In genomic region chr3:100039075-100039474, GRCh38 we compare ENCODE assay signal across 19 cellular contexts.
DNase-seq lines count a peak whose midpoint lies in the region; FAIRE-seq and TF ChIP-seq lines count a peak whose summit lies in the region.
"Had no signal": no experiment of that assay in that cellular context is flagged by ENCODE, and none has a peak within 500 bp of the region (broad histone marks: within the 10 kb centered on the region; RNA-seq: fewer than 3 reads in every experiment).

No MANE protein-coding gene starts in this region.

- H3K27me3 ChIP-seq in rectal smooth muscle tissue (ENCODE audit: control insufficient read depth, insufficient read depth, low read length) (no peaks in the 10 kb centered on the region), uterus (no peaks in the 10 kb centered on the region), hepatocyte (no peaks in the 10 kb centered on the region)
- H3K27me3 ChIP-seq: BE2C had no signal

- H3K9me3 Mint-ChIP-seq in Calu3 (ENCODE audit: low read depth, unreplicated experiment), result no peaks in the 10 kb centered on the region
- H3K9me3 Mint-ChIP-seq: CD4-positive, alpha-beta T cell; IgD-negative memory B cell had no signal

- peaks cover 55% of the 10 kb centered on the region for H3K4me1 Mint-ChIP-seq in Calu3 (ENCODE audit: low read depth, unreplicated experiment)

- intact Hi-C loops in kidney (cut with DNase I) (no loop called here), uterus (cut with DNase I; ENCODE audit: low total_unique reads) (no loop called here), Calu3 (cut with micrococcal nuclease; ENCODE audit: unreplicated experiment) (no loop called here)

- H3K79me2 ChIP-seq in hepatocyte, result no peaks in the 10 kb centered on the region

- H3K9me3 ChIP-seq in kidney (ENCODE audit: control insufficient read depth in 1 of 2, low read length in 2 of 2) (no peaks in the 10 kb centered on the region), uterus (no peaks in the 10 kb centered on the region), hepatocyte (ENCODE audit: low read depth) (no peaks in the 10 kb centered on the region)
- H3K9me3 ChIP-seq: BE2C, HAP-1 had no signal

- TF ChIP-seq CTCF in kidney (IDR thresholded peaks at IDR 0.05; ENCODE audit: borderline replicate concordance, extremely low read depth, insufficient read depth) (no peak), uterus (IDR thresholded peaks at IDR 0.05) (no peak), hepatocyte (IDR thresholded peaks at IDR 0.05; ENCODE audit: poor library complexity) (no peak), Calu3 (IDR thresholded peaks at IDR 0.05; ENCODE audit: unreplicated experiment) (no peak)

- TF ChIP-seq POLR2A in uterus (IDR thresholded peaks at IDR 0.05), result no peak

- FAIRE-seq in RCC 7860 (lab: Jason Lieb, UNC), result peak; percentile 94
- FAIRE-seq in kidney (lab: Jason Lieb, UNC), result peak; percentile 89

- no peaks in the 10 kb centered on the region for H3K27me3 Mint-ChIP-seq in Calu3 (ENCODE audit: unreplicated experiment)
- H3K27me3 Mint-ChIP-seq: CD4-positive, alpha-beta T cell; IgD-negative memory B cell had no signal

- H3K36me3 ChIP-seq in kidney (ENCODE audit: control insufficient read depth in 1 of 2, insufficient read depth in 2 of 2, low read length in 2 of 2) (no peaks in the 10 kb centered on the region), rectal smooth muscle tissue (ENCODE audit: control insufficient read depth, insufficient read depth, low read length) (no peaks in the 10 kb centered on the region), uterus (no peaks in the 10 kb centered on the region), hepatocyte (replicated peaks; ENCODE audit: insufficient read depth, low read depth) (no peaks in the 10 kb centered on the region)
- H3K36me3 ChIP-seq: BE2C, HAP-1 had no signal

- H3K4me3 ChIP-seq in kidney (ENCODE audit: low read length in 2 of 2), result no peak overlapping the region
- H3K4me3 ChIP-seq in rectal smooth muscle tissue (ENCODE audit: low read length), result no peak overlapping the region
- H3K4me3 ChIP-seq in uterus, result no peak overlapping the region
- no peak overlapping the region for H3K4me3 ChIP-seq in hepatocyte
- H3K4me3 ChIP-seq: HAP-1 had no signal

- H3K27ac Mint-ChIP-seq in Calu3 (ENCODE audit: unreplicated experiment), result no peak overlapping the region
- H3K27ac Mint-ChIP-seq: CD4-positive, alpha-beta T cell; IgD-negative memory B cell had no signal

- H3K27ac ChIP-seq in kidney (ENCODE audit: low read depth in 2 of 2, low read length in 2 of 2), result no peak overlapping the region
- peak overlapping the region; percentile 96 for H3K27ac ChIP-seq in rectal smooth muscle tissue (ENCODE audit: low read depth, low read length)
- H3K27ac ChIP-seq in uterus, result peak overlapping the region; percentile 91 to 96
- no peak overlapping the region for H3K27ac ChIP-seq in hepatocyte

- CTCF ChIA-PET in Calu3 (lab: Charles Lee), result no interaction called here

- BruUV-seq in Calu3 (replicated peaks; lab: Mats Ljungman, UMichigan), result no TSS peak

- peaks cover 11 to 21% of the 10 kb centered on the region in 2 donors for H3K4me1 ChIP-seq in kidney (ENCODE audit: control insufficient read depth in 1 of 2, insufficient read depth in 1 of 2, low read depth in 1 of 2, low read length in 2 of 2)
- H3K4me1 ChIP-seq in rectal smooth muscle tissue (ENCODE audit: control insufficient read depth, insufficient read depth, low read length), result peaks cover 32% of the 10 kb centered on the region
- H3K4me1 ChIP-seq in uterus, result peaks cover 0 to 8% of the 10 kb centered on the region in 2 donors
- peaks cover 45% of the 10 kb centered on the region for H3K4me1 ChIP-seq in hepatocyte (ENCODE audit: insufficient read depth)

- no peaks in the 10 kb centered on the region for H3K9me2 ChIP-seq in hepatocyte (replicated peaks; ENCODE audit: insufficient read depth)

- no peak overlapping the region for H2AFZ ChIP-seq in hepatocyte

- no peak overlapping the region for H3K4me3 Mint-ChIP-seq in Calu3 (ENCODE audit: low read depth, unreplicated experiment)
- H3K4me3 Mint-ChIP-seq: CD4-positive, alpha-beta T cell; IgD-negative memory B cell had no signal

- H3K9ac ChIP-seq in kidney (ENCODE audit: low read length in 2 of 2) (no peak overlapping the region), rectal smooth muscle tissue (ENCODE audit: low read length) (no peak overlapping the region)

- peak; percentile 25 for DNase-seq in RCC 7860 (ENCODE audit: low spot score)
- DNase-seq in kidney, result no peak
- no peak for DNase-seq in uterus
- DNase-seq in NCI-H2227 treated with DMSO at 0.1 percent for 48 hours (lab: John Stamatoyannopoulos, UW), result no peak
- DNase-seq in hepatocyte (ENCODE audit: low spot score), result no peak
- DNase-seq in Calu3, result no peak
- DNase-seq: BE2C; CD4-positive, alpha-beta T cell; DMS79; Kasumi-1; MM.1S; NCI-H1105; NCI-H1694 treated with DMSO at 0.1 percent for 48 hours; NCI-H69; NK-92 treated with Interleukin-12 subunit alpha and Interleukin-12 subunit beta, amount 100 ng/mL, for 24 hours; SIG-M5 had no signal

- H4K20me1 ChIP-seq in hepatocyte (ENCODE audit: insufficient read depth, poor library complexity, severe bottlenecking), result no peaks in the 10 kb centered on the region

- peaks cover 19% of the 10 kb centered on the region for H3K36me3 Mint-ChIP-seq in Calu3 (ENCODE audit: insufficient read depth, unreplicated experiment)

- no peak overlapping the region for H3K4me2 ChIP-seq in hepatocyte

Comparison
In these comparisons a context has a peak if more than half of its experiments do, and no peak if none do; other contexts are left out.
1. H3K27ac ChIP-seq: peak in rectal smooth muscle tissue (single experiment) and uterus (2 of 2); none in kidney (0 of 2) and hepatocyte (single experiment).